In the genomic region with DNA sequence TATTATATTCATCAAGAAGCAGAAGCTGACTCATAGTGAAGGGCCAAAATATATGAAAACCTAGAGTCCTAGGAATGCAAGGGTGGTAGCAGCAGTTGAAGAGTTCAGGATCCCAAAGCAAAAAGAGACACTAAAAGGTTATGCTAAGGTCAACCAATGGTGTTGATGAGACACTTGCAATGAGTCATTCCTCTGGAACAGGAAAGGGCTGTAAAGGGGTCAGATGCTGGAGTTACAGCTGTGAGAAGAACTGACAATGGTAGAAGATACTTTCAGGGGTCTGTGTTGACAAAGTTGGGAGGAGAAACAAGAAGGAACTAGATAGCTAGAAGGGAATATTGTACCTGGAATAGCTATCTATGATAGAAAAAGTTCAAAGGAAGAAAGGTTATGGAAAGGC, we compare ENCODE assay signal across 1 cellular context.
TF ChIP-seq lines count a peak whose summit lies in the region.

No MANE protein-coding gene starts in this region.

TF ChIP-seq in K562, 482 proteins besides CTCF, POLR2A, EP300 and RAD21 (continued from another document and continues in another):
- TF ChIP-seq CREB3 (tag; conservative IDR thresholded peaks at IDR 0.05; ENCODE audit: low read depth) (no peak), ZNF175 (CRISPR knock-in tag; IDR thresholded peaks at IDR 0.05; ENCODE audit: low read depth) (peak; percentile 77), ARID1B (IDR thresholded peaks at IDR 0.05) (peak; percentile 48; the same call in 1 of the 2 replicates), SETDB1 (IDR thresholded peaks at IDR 0.05; ENCODE audit: low read length) (no peak), TARDBP (IDR thresholded peaks at IDR 0.05) (no peak), ZBTB33 (CRISPR knock-in tag; IDR thresholded peaks at IDR 0.05) (no peak), CBX2 (IDR thresholded peaks at IDR 0.05; ENCODE audit: insufficient read depth, low read length, poor library complexity, severe bottlenecking) (no peak), NFYB (IDR thresholded peaks at IDR 0.05; ENCODE audit: extremely low read depth, insufficient read length) (peak; percentile 2), SIN3A (IDR thresholded peaks at IDR 0.05; ENCODE audit: borderline replicate concordance in 2 of 2, control insufficient read depth in 1 of 2, low read depth in 2 of 2, low read length in 2 of 2) (no peak), PREB (CRISPR knock-in tag; IDR thresholded peaks at IDR 0.05) (no peak), RUNX1 (IDR thresholded peaks at IDR 0.05; ENCODE audit: low read depth) (no peak), U2AF1 (optimal IDR thresholded peaks at IDR 0.05; ENCODE audit: low read depth, low read length) (no peak), ARNT (IDR thresholded peaks at IDR 0.05) (no peak), ELK3 (CRISPR knock-in tag; IDR thresholded peaks at IDR 0.05) (no peak), CREB5 (CRISPR knock-in tag; IDR thresholded peaks at IDR 0.05) (no peak), ZBTB11 (CRISPR knock-in tag; IDR thresholded peaks at IDR 0.05) (no peak), MGA (IDR thresholded peaks at IDR 0.05) (peak; percentile 21; the same call in 1 of the 2 replicates), KDM5B (IDR thresholded peaks at IDR 0.05; ENCODE audit: insufficient replicate concordance, low read depth, low read length) (no peak), ZSCAN29 (IDR thresholded peaks at IDR 0.05) (no peak), HMG20A (CRISPR knock-in tag; conservative IDR thresholded peaks at IDR 0.05) (no peak), SMARCB1 (IDR thresholded peaks at IDR 0.05; ENCODE audit: insufficient read length, low read depth) (no peak), ZNF197 (CRISPR knock-in tag; IDR thresholded peaks at IDR 0.05; ENCODE audit: low read depth) (no peak), ZSCAN32 (CRISPR knock-in tag; IDR thresholded peaks at IDR 0.05) (no peak), ZNF184 (CRISPR knock-in tag; IDR thresholded peaks at IDR 0.05) (no peak), ATF1 (CRISPR knock-in tag; IDR thresholded peaks at IDR 0.05) (no peak), ATF1 (tag; IDR thresholded peaks at IDR 0.05) (no peak), ZNF699 (CRISPR knock-in tag; IDR thresholded peaks at IDR 0.05; ENCODE audit: insufficient replicate concordance) (no peak), SREBF1 (IDR thresholded peaks at IDR 0.05; ENCODE audit: borderline replicate concordance, low read depth, low read length) (no peak), ZBED1 (IDR thresholded peaks at IDR 0.05) (no peak), MECOM (CRISPR knock-in tag; IDR thresholded peaks at IDR 0.05) (no peak), HNRNPUL1 (IDR thresholded peaks at IDR 0.05; ENCODE audit: low read length) (no peak), FOS (IDR thresholded peaks at IDR 0.05; ENCODE audit: extremely low read depth, insufficient read length) (peak; percentile 4), SIX5 (IDR thresholded peaks at IDR 0.05; ENCODE audit: borderline replicate concordance in 1 of 2, insufficient read depth in 1 of 2, low read depth in 1 of 2, low read length in 2 of 2) (no peak), FOXP1 (CRISPR knock-in tag; IDR thresholded peaks at IDR 0.05) (no peak), FIP1L1 (IDR thresholded peaks at IDR 0.05; ENCODE audit: low read depth, low read length, poor library complexity, severe bottlenecking) (no peak)
- TF ChIP-seq, protein P1, sequence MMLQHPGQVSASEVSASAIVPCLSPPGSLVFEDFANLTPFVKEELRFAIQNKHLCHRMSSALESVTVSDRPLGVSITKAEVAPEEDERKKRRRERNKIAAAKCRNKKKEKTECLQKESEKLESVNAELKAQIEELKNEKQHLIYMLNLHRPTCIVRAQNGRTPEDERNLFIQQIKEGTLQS (IDR thresholded peaks at IDR 0.05): peak; percentile 86
- TF ChIP-seq, protein P1 (CRISPR knock-in tag; conservative IDR thresholded peaks at IDR 0.05): no peak
